Comparison of ENCODE assay signal across 14 cellular contexts in genomic region chr10:66836057-66836456, GRCh38.
DNase-seq lines count a peak whose midpoint lies in the region; ATAC-seq and TF ChIP-seq lines count a peak whose summit lies in the region.
"Had no signal": no experiment of that assay in that cellular context is flagged by ENCODE, and none has a peak within 500 bp of the region (broad histone marks: within the 10 kb centered on the region; RNA-seq: fewer than 3 reads in every experiment).

No MANE protein-coding gene starts in this region.

- no peak overlapping the region for H3K4me3 Mint-ChIP-seq in glutamatergic neuron (ENCODE audit: unreplicated experiment)
- H3K4me3 Mint-ChIP-seq in activated T-helper 2 cell treated with anti-CD3 and anti-CD28 coated beads, Interferon-gamma antibody, Interleukin-2, Interleukin-4, amounts not matched to agents 10 μg/mL and 5 μg/mL and 100 μg/mL, durations not matched to agents 14 hours and 24 hours and 36 hours (ENCODE audit: low read depth), result no peak overlapping the region
- H3K4me3 Mint-ChIP-seq: activated naive CD4-positive, alpha-beta T cell treated with anti-CD3 and anti-CD28 coated beads for 36 hours; neural crest cell had no signal

- no peaks in the 10 kb centered on the region for H3K27me3 ChIP-seq in psoas muscle (ENCODE audit: insufficient read depth in 3 of 3, low read length in 2 of 3)

- no peaks in the 10 kb centered on the region for H3K36me3 Mint-ChIP-seq in glutamatergic neuron (ENCODE audit: unreplicated experiment)
- H3K36me3 Mint-ChIP-seq in activated T-helper 2 cell treated with anti-CD3 and anti-CD28 coated beads, Interferon-gamma antibody, Interleukin-2, Interleukin-4, amounts not matched to agents 10 μg/mL and 5 μg/mL and 100 μg/mL, durations not matched to agents 14 hours and 24 hours and 36 hours (ENCODE audit: low read depth), result no peaks in the 10 kb centered on the region

- H3K4me3 ChIP-seq in epithelial cell of esophagus (ENCODE audit: low read length), result no peak overlapping the region
- H3K4me3 ChIP-seq in psoas muscle, result no peak overlapping the region

- H3K36me3 ChIP-seq in psoas muscle (ENCODE audit: insufficient read depth in 1 of 2, low read depth in 1 of 2), result no peaks in the 10 kb centered on the region

- H3K9me3 ChIP-seq in psoas muscle, result no peaks in the 10 kb centered on the region

- no peak overlapping the region for H3K27ac ChIP-seq in psoas muscle

- peaks cover 13% of the 10 kb centered on the region for H3K4me1 ChIP-seq in psoas muscle

- H3K27me3 Mint-ChIP-seq in glutamatergic neuron (ENCODE audit: unreplicated experiment), result no peaks in the 10 kb centered on the region
- H3K27me3 Mint-ChIP-seq in activated T-helper 2 cell treated with anti-CD3 and anti-CD28 coated beads, Interferon-gamma antibody, Interleukin-2, Interleukin-4, amounts not matched to agents 10 μg/mL and 5 μg/mL and 100 μg/mL, durations not matched to agents 14 hours and 24 hours and 36 hours (ENCODE audit: low read depth), result no peaks in the 10 kb centered on the region

- TF ChIP-seq CTCF in epithelial cell of esophagus (IDR thresholded peaks at IDR 0.05; ENCODE audit: insufficient read depth, low read depth, low read length, missing control alignments) (no peak), psoas muscle (IDR thresholded peaks at IDR 0.05) (no peak), glutamatergic neuron (IDR thresholded peaks at IDR 0.05; ENCODE audit: partially characterized antibody, unreplicated experiment) (no peak)

- intact Hi-C loops in psoas muscle (cut with DNase I), result loop anchor here in 1 of 2 donors (10.0 kb wide), 1 partner anchor 201 kb away; no protein-coding TSS in a partner anchor
- intact Hi-C loops in activated T-helper 2 cell treated with anti-CD3 and anti-CD28 coated beads, Interferon-gamma antibody, Interleukin-2, Interleukin-4, amounts not matched to agents 10 μg/mL and 5 μg/mL and 100 μg/mL, durations not matched to agents 14 hours and 24 hours and 36 hours (cut with micrococcal nuclease), result no loop called here

- 17 to 38% (median 27%) methylated on average over 1 of the region's 1 CpG for WGBS in psoas muscle, 3 donors

- H3K9me3 Mint-ChIP-seq in glutamatergic neuron (ENCODE audit: unreplicated experiment), result no peaks in the 10 kb centered on the region
- H3K9me3 Mint-ChIP-seq in activated T-helper 2 cell treated with anti-CD3 and anti-CD28 coated beads, Interferon-gamma antibody, Interleukin-2, Interleukin-4, amounts not matched to agents 10 μg/mL and 5 μg/mL and 100 μg/mL, durations not matched to agents 14 hours and 24 hours and 36 hours, result no peaks in the 10 kb centered on the region
- H3K9me3 Mint-ChIP-seq: activated naive CD4-positive, alpha-beta T cell treated with anti-CD3 and anti-CD28 coated beads for 36 hours; neural crest cell had no signal

- DNase-seq in GM04503 (ENCODE audit: low read depth) (peak; percentile 34), LHCN-M2 (ENCODE audit: low read depth) (peak; percentile 77), epithelial cell of esophagus (ENCODE audit: low read depth) (peak; percentile 49), psoas muscle (no peak), foreskin melanocyte (no peak), glutamatergic neuron (no peak), T-helper 1 cell (no peak)
- no peak for DNase-seq in activated T-helper 2 cell treated with anti-CD3 and anti-CD28 coated beads, Interferon-gamma antibody, Interleukin-2, Interleukin-4, amounts not matched to agents 10 μg/mL and 5 μg/mL and 100 μg/mL, durations not matched to agents 14 hours and 24 hours and 36 hours (ENCODE audit: low spot score)
- DNase-seq: activated CD4-positive, alpha-beta T cell treated with anti-CD3 and anti-CD28 coated beads for 48 hours; activated naive CD4-positive, alpha-beta T cell treated with anti-CD3 and anti-CD28 coated beads for 36 hours; COR-L47; MM.1S; NCI-H510A had no signal

- ATAC-seq in psoas muscle, result peak in 3 of 4 donors; percentile 28 to 54 (median 53)

- no peaks in the 10 kb centered on the region for H3K4me1 Mint-ChIP-seq in glutamatergic neuron (ENCODE audit: low read depth, unreplicated experiment)
- no peaks in the 10 kb centered on the region for H3K4me1 Mint-ChIP-seq in activated T-helper 2 cell treated with anti-CD3 and anti-CD28 coated beads, Interferon-gamma antibody, Interleukin-2, Interleukin-4, amounts not matched to agents 10 μg/mL and 5 μg/mL and 100 μg/mL, durations not matched to agents 14 hours and 24 hours and 36 hours (ENCODE audit: low read depth)

- no peak overlapping the region for H3K27ac Mint-ChIP-seq in glutamatergic neuron (ENCODE audit: unreplicated experiment)
- H3K27ac Mint-ChIP-seq in activated T-helper 2 cell treated with anti-CD3 and anti-CD28 coated beads, Interferon-gamma antibody, Interleukin-2, Interleukin-4, amounts not matched to agents 10 μg/mL and 5 μg/mL and 100 μg/mL, durations not matched to agents 14 hours and 24 hours and 36 hours, result no peak overlapping the region
- H3K27ac Mint-ChIP-seq: activated naive CD4-positive, alpha-beta T cell treated with anti-CD3 and anti-CD28 coated beads for 36 hours had no signal

Comparison
In these comparisons a context has a peak if more than half of its experiments do, and no peak if none do; other contexts are left out.
1. DNase-seq: peak in GM04503 (single experiment), LHCN-M2 (single experiment) and epithelial cell of esophagus (single experiment); none in psoas muscle (0 of 2), foreskin melanocyte (single experiment), glutamatergic neuron (single experiment), activated T-helper 2 cell treated with anti-CD3 and anti-CD28 coated beads, Interferon-gamma antibody, Interleukin-2, Interleukin-4, amounts not matched to agents 10 μg/mL and 5 μg/mL and 100 μg/mL, durations not matched to agents 14 hours and 24 hours and 36 hours (single experiment) and T-helper 1 cell (0 of 5).